In genomic region chr6:79078057-79078969, GRCh38 we compare ENCODE assay signal across 1 cellular context.
TF ChIP-seq lines count a peak whose summit lies in the region.

Gene PHIP, minus strand, starts transcription at chr6:79078254. Its CDS starts 186 bp downstream, at chr6:79078068.

TF ChIP-seq in HCT116, 20 proteins besides CTCF, POLR2A, EP300 and RAD21 (continued from another document):
- TF ChIP-seq ATF3 (IDR thresholded peaks at IDR 0.05) (no peak; the same call in 1 of the 2 replicates), ZFX (IDR thresholded peaks at IDR 0.05) (peak; percentile 87)
TF ChIP-seq in HCT116: peak in this region for 11.
